Comparison of ENCODE assay signal across 24 cellular contexts in the genomic region with DNA sequence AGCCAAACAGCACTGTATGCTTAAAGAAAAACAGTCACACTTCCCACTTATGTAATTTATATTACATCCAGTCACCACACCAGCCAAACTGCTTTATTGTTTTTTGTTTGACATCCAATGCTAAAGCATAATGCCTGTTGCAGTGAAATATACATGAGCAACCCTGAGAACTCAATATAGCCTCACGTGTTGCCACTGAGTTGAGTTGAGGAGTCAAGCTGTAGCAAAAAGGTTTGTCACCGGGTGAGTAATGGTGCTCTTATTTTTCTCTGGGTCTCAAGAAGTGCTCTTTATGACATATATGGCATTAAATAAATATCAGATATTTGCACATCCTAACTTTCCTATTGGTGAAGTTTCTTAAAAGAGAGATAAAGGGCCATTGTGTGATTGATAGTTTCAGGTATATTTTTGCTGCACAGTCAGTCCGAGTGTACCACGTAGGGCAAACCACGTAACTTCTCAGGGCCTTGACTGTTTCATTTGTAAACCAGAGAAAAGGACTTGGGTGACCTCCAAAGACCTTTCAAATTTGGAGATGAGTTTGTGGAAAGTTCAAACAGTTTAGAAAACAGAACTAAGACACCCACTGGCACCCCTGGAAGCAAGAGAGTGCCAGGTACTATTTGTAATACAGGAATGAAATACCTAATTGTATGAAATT.
"Had no signal": no experiment of that assay in that cellular context is flagged by ENCODE, and none has a peak within 500 bp of the region (broad histone marks: within the 10 kb centered on the region; RNA-seq: fewer than 3 reads in every experiment).

No MANE protein-coding gene starts in this region.

- H2AFZ ChIP-seq: hepatocyte had no signal

- FAIRE-seq: astrocyte, endothelial cell of umbilical vein, small intestine, TTC549 had no signal

- H3K4me1 ChIP-seq: adrenal gland, psoas muscle, right lobe of liver, vagina had no signal

- H3K4me3 Mint-ChIP-seq: activated CD4-positive, alpha-beta T cell treated with anti-CD3 and anti-CD28 coated beads for 36 hours; dendritic cell treated with granulocyte-macrophage colony-stimulating factor and Interleukin-4, amounts not matched to agents 40 ng/mL and 50 ng/mL, for 4 days; naive thymus-derived CD8-positive, alpha-beta T cell; stimulated activated naive CD8-positive, alpha-beta T cell treated with anti-CD3 and anti-CD28 coated beads, Interleukin-15, amount 100 ng/mL, for 72 hours; WTC11 had no signal

- H3K9me3 ChIP-seq: adrenal gland, psoas muscle, right lobe of liver, vagina had no signal

- H3K4me3 ChIP-seq: adrenal gland, cardiac muscle cell, hepatocyte, psoas muscle, right lobe of liver, vagina had no signal

- H3K36me3 ChIP-seq: adrenal gland, cardiac muscle cell, right lobe of liver, vagina had no signal

- H3K9me3 Mint-ChIP-seq: dendritic cell treated with granulocyte-macrophage colony-stimulating factor and Interleukin-4, amounts not matched to agents 40 ng/mL and 50 ng/mL, for 4 days; stimulated activated naive CD8-positive, alpha-beta T cell treated with anti-CD3 and anti-CD28 coated beads, Interleukin-15, amount 100 ng/mL, for 72 hours had no signal

- H3K27me3 Mint-ChIP-seq: dendritic cell treated with granulocyte-macrophage colony-stimulating factor and Interleukin-4, amounts not matched to agents 40 ng/mL and 50 ng/mL, for 4 days; stimulated activated naive CD8-positive, alpha-beta T cell treated with anti-CD3 and anti-CD28 coated beads, Interleukin-15, amount 100 ng/mL, for 72 hours had no signal

- ATAC-seq: activated CD4-positive, alpha-beta T cell treated with anti-CD3 and anti-CD28 coated beads for 36 hours; activated naive CD4-positive, alpha-beta T cell treated with anti-CD3 and anti-CD28 coated beads, Interleukin-2, amount 50 U/mL, for 72 hours; foreskin keratinocyte; naive thymus-derived CD8-positive, alpha-beta T cell; psoas muscle; right lobe of liver; stimulated activated naive CD8-positive, alpha-beta T cell treated with anti-CD3 and anti-CD28 coated beads, Interleukin-15, amount 100 ng/mL, for 72 hours; WTC11 had no signal

- H3K36me3 Mint-ChIP-seq: naive thymus-derived CD8-positive, alpha-beta T cell; WTC11 had no signal

- H3K27ac Mint-ChIP-seq: activated CD4-positive, alpha-beta T cell treated with anti-CD3 and anti-CD28 coated beads for 36 hours; activated naive CD4-positive, alpha-beta T cell treated with anti-CD3 and anti-CD28 coated beads, Interleukin-2, amount 50 U/mL, for 72 hours; dendritic cell treated with granulocyte-macrophage colony-stimulating factor and Interleukin-4, amounts not matched to agents 40 ng/mL and 50 ng/mL, for 4 days; naive thymus-derived CD8-positive, alpha-beta T cell; stimulated activated naive CD8-positive, alpha-beta T cell treated with anti-CD3 and anti-CD28 coated beads, Interleukin-15, amount 100 ng/mL, for 72 hours; WTC11 had no signal

- H3K4me1 Mint-ChIP-seq: activated CD4-positive, alpha-beta T cell treated with anti-CD3 and anti-CD28 coated beads for 36 hours; naive thymus-derived CD8-positive, alpha-beta T cell; stimulated activated naive CD8-positive, alpha-beta T cell treated with anti-CD3 and anti-CD28 coated beads, Interleukin-15, amount 100 ng/mL, for 72 hours had no signal

- H3K4me2 ChIP-seq: hepatocyte had no signal

- DNase-seq: activated CD4-positive, alpha-beta T cell treated with anti-CD3 and anti-CD28 coated beads for 36 hours; activated CD4-positive, alpha-beta T cell treated with anti-CD3 and anti-CD28 coated beads, Interleukin-2, amount 50 U/mL, for 48 hours; activated gamma-delta T cell treated with Interleukin-2 at 50 U/mL for 16 hours; adrenal gland; effector CD8-positive, alpha-beta T cell; foreskin keratinocyte; mesendoderm; naive thymus-derived CD8-positive, alpha-beta T cell; psoas muscle; right lobe of liver; small intestine; stimulated activated CD4-positive, alpha-beta T cell treated with anti-CD3 and anti-CD28 coated beads, Interleukin-15, amount 100 ng/mL, for 24 hours; stimulated activated CD4-positive, alpha-beta T cell treated with anti-CD3 and anti-CD28 coated beads, Interleukin-2, amount 100 ng/mL, for 48 hours; stimulated activated naive CD8-positive, alpha-beta T cell treated with anti-CD3 and anti-CD28 coated beads, Interleukin-15, amount 100 ng/mL, for 72 hours; trophoblast cell had no signal

- H3K27ac ChIP-seq: adrenal gland, cardiac muscle cell, foreskin keratinocyte, hepatocyte, psoas muscle, right lobe of liver, vagina had no signal

- H3K79me2 ChIP-seq: hepatocyte had no signal

- H3K27me3 ChIP-seq: adrenal gland, cardiac muscle cell, foreskin keratinocyte, hepatocyte, right lobe of liver, vagina had no signal
